In genomic region chr1:209150114-209150513, GRCh38 we compare ENCODE assay signal across 12 cellular contexts.
A peak's percentile ranks its signal among the peaks of the same experiment; 100 is the strongest.
DNase-seq lines count a peak whose midpoint lies in the region; ATAC-seq, FAIRE-seq and TF ChIP-seq lines count a peak whose summit lies in the region.
"Had no signal": no experiment of that assay in that cellular context is flagged by ENCODE, and none has a peak within 500 bp of the region (broad histone marks: within the 10 kb centered on the region; RNA-seq: fewer than 3 reads in every experiment).

No MANE protein-coding gene starts in this region.

- ATAC-seq in activated T-cell treated with anti-CD3 and anti-CD28 coated beads, Interleukin-2, amount 50 U/mL, for 72 hours (replicated peaks in 1 of 2): no peak
- no peak for ATAC-seq in GM21528 (IDR thresholded peaks at IDR 0.05; ENCODE audit: low FRiP score, unreplicated experiment)
- ATAC-seq: stimulated activated effector memory CD8-positive, alpha-beta T cell treated with anti-CD3 and anti-CD28 coated beads, Interleukin-12 subunit alpha, Interleukin-12 subunit beta, amount 100 ng/mL, for 72 hours had no signal

- H3K9me3 Mint-ChIP-seq in astrocyte (ENCODE audit: unreplicated experiment): no peaks in the 10 kb centered on the region
- no peaks in the 10 kb centered on the region for H3K9me3 Mint-ChIP-seq in activated T-cell treated with anti-CD3 and anti-CD28 coated beads, Interleukin-2, amount 50 U/mL, for 72 hours
- H3K9me3 Mint-ChIP-seq: stimulated activated effector memory CD8-positive, alpha-beta T cell treated with anti-CD3 and anti-CD28 coated beads, Interleukin-12 subunit alpha, Interleukin-12 subunit beta, amount 100 ng/mL, for 72 hours had no signal

- no peak overlapping the region for H2AFZ ChIP-seq in astrocyte (ENCODE audit: low read depth, low read length)

- no peak overlapping the region for H3K4me3 ChIP-seq in astrocyte (ENCODE audit: insufficient read depth, low read depth, low read length)
- H3K4me3 ChIP-seq: SJSA1 had no signal

- no peaks in the 10 kb centered on the region for H3K27me3 Mint-ChIP-seq in astrocyte (ENCODE audit: low read depth, unreplicated experiment)
- H3K27me3 Mint-ChIP-seq in activated T-cell treated with anti-CD3 and anti-CD28 coated beads, Interleukin-2, amount 50 U/mL, for 72 hours (ENCODE audit: low read depth): no peaks in the 10 kb centered on the region

- no peak overlapping the region for H3K4me3 Mint-ChIP-seq in astrocyte (ENCODE audit: unreplicated experiment)
- no peak overlapping the region for H3K4me3 Mint-ChIP-seq in activated T-cell treated with anti-CD3 and anti-CD28 coated beads, Interleukin-2, amount 50 U/mL, for 72 hours
- H3K4me3 Mint-ChIP-seq: stimulated activated effector memory CD8-positive, alpha-beta T cell treated with anti-CD3 and anti-CD28 coated beads, Interleukin-12 subunit alpha, Interleukin-12 subunit beta, amount 100 ng/mL, for 72 hours had no signal

- no peak for FAIRE-seq in astrocyte (lab: Jason Lieb, UNC)

- H3K27me3 ChIP-seq in astrocyte (ENCODE audit: insufficient read depth, low read length): no peaks in the 10 kb centered on the region
- H3K27me3 ChIP-seq: SJSA1 had no signal

- no peak overlapping the region for H3K4me2 ChIP-seq in astrocyte (ENCODE audit: low read length)

- DNase-seq in ELR (ENCODE audit: low read depth): peak; percentile 56
- DNase-seq in LoVo (ENCODE audit: low spot score): peak; percentile 31
- peak; percentile 39 for DNase-seq in astrocyte (ENCODE audit: low read depth)
- peak; percentile 92 for DNase-seq in left kidney (ENCODE audit: low read depth, low spot score)
- no peak for DNase-seq in activated T-cell treated with anti-CD3 and anti-CD28 coated beads, Interleukin-2, amount 50 U/mL, for 72 hours
- DNase-seq in COR-L47 (lab: John Stamatoyannopoulos, UW): no peak
- no peak for DNase-seq in hepatic stellate cell (ENCODE audit: low spot score)
- DNase-seq: glutamatergic neuron, posterior cingulate gyrus had no signal

- no peak for TF ChIP-seq CTCF in astrocyte (IDR thresholded peaks at IDR 0.05; ENCODE audit: insufficient read depth, low read depth, low read length)

- no peaks in the 10 kb centered on the region for H3K4me1 ChIP-seq in astrocyte (ENCODE audit: insufficient read depth, low read length)
- H3K4me1 ChIP-seq: SJSA1 had no signal

- H4K20me1 ChIP-seq in astrocyte (ENCODE audit: insufficient read depth, low read length): no peaks in the 10 kb centered on the region

- H3K9me3 ChIP-seq in astrocyte (ENCODE audit: insufficient read depth, low read depth, low read length): no peaks in the 10 kb centered on the region
- H3K9me3 ChIP-seq: SJSA1 had no signal

- no peak overlapping the region for H3K9ac ChIP-seq in astrocyte (ENCODE audit: low read length)

- H3K36me3 ChIP-seq in astrocyte (ENCODE audit: insufficient read depth, low read length): no peaks in the 10 kb centered on the region
- H3K36me3 ChIP-seq: SJSA1 had no signal

- H3K79me2 ChIP-seq in astrocyte (ENCODE audit: insufficient read depth, low read length): no peaks in the 10 kb centered on the region

- no peaks in the 10 kb centered on the region for H3K36me3 Mint-ChIP-seq in astrocyte (ENCODE audit: low read depth, unreplicated experiment)
- no peaks in the 10 kb centered on the region for H3K36me3 Mint-ChIP-seq in activated T-cell treated with anti-CD3 and anti-CD28 coated beads, Interleukin-2, amount 50 U/mL, for 72 hours (ENCODE audit: insufficient read depth in 2 of 2)
- H3K36me3 Mint-ChIP-seq: stimulated activated effector memory CD8-positive, alpha-beta T cell treated with anti-CD3 and anti-CD28 coated beads, Interleukin-12 subunit alpha, Interleukin-12 subunit beta, amount 100 ng/mL, for 72 hours had no signal

- H3K27ac ChIP-seq in astrocyte (ENCODE audit: low read depth, low read length): no peak overlapping the region
- H3K27ac ChIP-seq: SJSA1 had no signal

- H3K4me1 Mint-ChIP-seq in astrocyte (ENCODE audit: low read depth, unreplicated experiment): peaks cover 13% of the 10 kb centered on the region
- no peaks in the 10 kb centered on the region for H3K4me1 Mint-ChIP-seq in activated T-cell treated with anti-CD3 and anti-CD28 coated beads, Interleukin-2, amount 50 U/mL, for 72 hours (ENCODE audit: low read depth)
- H3K4me1 Mint-ChIP-seq: stimulated activated effector memory CD8-positive, alpha-beta T cell treated with anti-CD3 and anti-CD28 coated beads, Interleukin-12 subunit alpha, Interleukin-12 subunit beta, amount 100 ng/mL, for 72 hours had no signal

- H3K27ac Mint-ChIP-seq in astrocyte (ENCODE audit: unreplicated experiment): no peak overlapping the region
- no peak overlapping the region for H3K27ac Mint-ChIP-seq in activated T-cell treated with anti-CD3 and anti-CD28 coated beads, Interleukin-2, amount 50 U/mL, for 72 hours
- H3K27ac Mint-ChIP-seq: stimulated activated effector memory CD8-positive, alpha-beta T cell treated with anti-CD3 and anti-CD28 coated beads, Interleukin-12 subunit alpha, Interleukin-12 subunit beta, amount 100 ng/mL, for 72 hours had no signal

Comparison
In these comparisons a context has a peak if more than half of its experiments do, and no peak if none do; other contexts are left out.
1. DNase-seq: peak in ELR (single experiment), LoVo (single experiment), astrocyte (single experiment) and left kidney (single experiment); none in activated T-cell treated with anti-CD3 and anti-CD28 coated beads, Interleukin-2, amount 50 U/mL, for 72 hours (0 of 2), COR-L47 (single experiment) and hepatic stellate cell (single experiment).